In genomic region chr16:85094812-85095211, GRCh38 we compare ENCODE assay signal across 15 cellular contexts. TPM values are rescaled to one million over a fixed set of nuclear protein-coding genes. Genes with fewer than 3 reads are reported as not detected.
DNase-seq lines count a peak whose midpoint lies in the region; ATAC-seq and TF ChIP-seq lines count a peak whose summit lies in the region.
"Had no signal": no experiment of that assay in that cellular context is flagged by ENCODE, and none has a peak within 500 bp of the region (broad histone marks: within the 10 kb centered on the region; RNA-seq: fewer than 3 reads in every experiment).

No MANE protein-coding gene starts in this region.

- H3K9me3 ChIP-seq in left ventricle myocardium inferior (replicated peaks) (no peaks in the 10 kb centered on the region), osteoblast (ENCODE audit: low read depth, low read length) (no peaks in the 10 kb centered on the region)
- no peaks in the 10 kb centered on the region for H3K9me3 ChIP-seq in BLaER1 treated with 17β-estradiol and CSF1 and Interleukin-3, amounts not matched to agents 10 nM and 100 nM (replicated peaks in 1 of 11)
- H3K9me3 ChIP-seq: BE2C had no signal

- ATAC-seq in Right ventricle myocardium inferior (no peak), GM21786 (IDR thresholded peaks at IDR 0.05; ENCODE audit: unreplicated experiment) (no peak), HG03520 (IDR thresholded peaks at IDR 0.05; ENCODE audit: unreplicated experiment) (no peak)
- ATAC-seq: GM12878, GM23338, HepG2 had no signal

- H3K4me2 ChIP-seq in BLaER1 treated with 17β-estradiol and CSF1 and Interleukin-3, amounts not matched to agents 10 nM and 100 nM = peak overlapping the region; percentile 45 to 79 (median 72); a peak in 21 of 22 replicates
- H3K4me2 ChIP-seq in osteoblast (ENCODE audit: insufficient read depth, low read length) = no peak overlapping the region
- H3K4me2 ChIP-seq: GM23338 had no signal

- H3K27me3 ChIP-seq in left ventricle myocardium inferior (ENCODE audit: low read depth) (peaks cover 58% of the 10 kb centered on the region), osteoblast (ENCODE audit: insufficient read depth, low read length) (peaks cover 42% of the 10 kb centered on the region)
- peaks cover 0 to 8% (median 0%) of the 10 kb centered on the region in 11 experiments; a peak in 4 of 22 replicates for H3K27me3 ChIP-seq in BLaER1 treated with 17β-estradiol and CSF1 and Interleukin-3, amounts not matched to agents 10 nM and 100 nM
- H3K27me3 ChIP-seq: BE2C had no signal

- peak overlapping the region in 7 of 11 experiments; percentile 5 to 37 (median 10); a peak in 5 of 22 replicates for H3K9ac ChIP-seq in BLaER1 treated with 17β-estradiol and CSF1 and Interleukin-3, amounts not matched to agents 10 nM and 100 nM

- no peaks in the 10 kb centered on the region for H4K20me1 ChIP-seq in BLaER1 treated with 17β-estradiol and CSF1 and Interleukin-3, amounts not matched to agents 10 nM and 100 nM
- peaks cover 4% of the 10 kb centered on the region for H4K20me1 ChIP-seq in osteoblast (ENCODE audit: insufficient read depth, low read length)

- intact Hi-C loops in Right ventricle myocardium inferior (cut with DNase I) = no loop called here
- intact Hi-C loops in left ventricle myocardium inferior (cut with micrococcal nuclease) = no loop called here

- H3K27ac ChIP-seq in left ventricle myocardium inferior (replicated peaks) = no peak overlapping the region
- H3K27ac ChIP-seq in BLaER1 treated with 17β-estradiol and CSF1 and Interleukin-3, amounts not matched to agents 10 nM and 100 nM = peak overlapping the region in 7 of 11 experiments; percentile 6 to 57 (median 45); a peak in 8 of 22 replicates
- no peak overlapping the region for H3K27ac ChIP-seq in osteoblast (ENCODE audit: low read depth, low read length)

- H3K79me2 ChIP-seq in osteoblast (ENCODE audit: insufficient read depth, low read length) = no peaks in the 10 kb centered on the region

- no peaks in the 10 kb centered on the region for H3K36me3 ChIP-seq in left ventricle myocardium inferior
- peaks cover 0 to 3% (median 0%) of the 10 kb centered on the region in 11 experiments; a peak in 3 of 22 replicates for H3K36me3 ChIP-seq in BLaER1 treated with 17β-estradiol and CSF1 and Interleukin-3, amounts not matched to agents 10 nM and 100 nM
- no peaks in the 10 kb centered on the region for H3K36me3 ChIP-seq in osteoblast (ENCODE audit: insufficient read depth, low read length)
- H3K36me3 ChIP-seq: BE2C had no signal

- DNase-seq in Right ventricle myocardium inferior (ENCODE audit: missing footprints) (peak; percentile 46), left ventricle myocardium inferior (no peak), NCI-H524 treated with DMSO at 0.1 percent for 48 hours (lab: John Stamatoyannopoulos, UW) (peak; percentile 66), osteoblast (ENCODE audit: insufficient read length, low spot score, missing footprints) (peak; percentile 77)
- DNase-seq: ACHN; BE2C; CD4-positive, alpha-beta memory T cell; DND-41; KG1 had no signal

- H3K4me3 ChIP-seq in left ventricle myocardium inferior = no peak overlapping the region
- no peak overlapping the region for H3K4me3 ChIP-seq in BLaER1 treated with 17β-estradiol and CSF1 and Interleukin-3, amounts not matched to agents 10 nM and 100 nM
- H3K4me3 ChIP-seq in osteoblast (ENCODE audit: insufficient read depth, low read length) = no peak overlapping the region
- H3K4me3 ChIP-seq: GM12878, GM23338 had no signal

- peaks cover 19% of the 10 kb centered on the region for H3K4me1 ChIP-seq in left ventricle myocardium inferior
- H3K4me1 ChIP-seq in BLaER1 treated with 17β-estradiol and CSF1 and Interleukin-3, amounts not matched to agents 10 nM and 100 nM = peaks cover 33 to 68% (median 58%) of the 10 kb centered on the region in 10 experiments
- no peaks in the 10 kb centered on the region for H3K4me1 ChIP-seq in osteoblast (ENCODE audit: insufficient read depth, low read length)
- H3K4me1 ChIP-seq: BE2C had no signal

- no peak overlapping the region for H2AFZ ChIP-seq in osteoblast (ENCODE audit: low read length)
- H2AFZ ChIP-seq: GM23338 had no signal

- no peak for TF ChIP-seq CTCF in left ventricle myocardium inferior (IDR thresholded peaks at IDR 0.05; ENCODE audit: borderline replicate concordance)
- TF ChIP-seq CTCF in osteoblast (IDR thresholded peaks at IDR 0.05; ENCODE audit: extremely low read depth, low read depth, low read length) = no peak

RNA-seq across cellular contexts. Expression of gene CIBAR2, which starts 17.5 kb away (rescaled TPM):
- not detected for total RNA-seq in Right ventricle myocardium inferior
- not detected for total RNA-seq in left ventricle myocardium inferior
- under 0.01 TPM in 1 of 2 replicates, not detected in the other for total RNA-seq in osteoblast
- total RNA-seq: CD4-positive, alpha-beta memory T cell; GM12878; GM23338; HepG2 had no signal

Comparison
In these comparisons a context has a peak if more than half of its experiments do, and no peak if none do; other contexts are left out.
1. H3K27ac ChIP-seq: peak in BLaER1 treated with 17β-estradiol and CSF1 and Interleukin-3, amounts not matched to agents 10 nM and 100 nM (7 of 11); none in left ventricle myocardium inferior (single experiment) and osteoblast (single experiment).